13 cellular contexts compared by ENCODE assay signal in the genomic region with DNA sequence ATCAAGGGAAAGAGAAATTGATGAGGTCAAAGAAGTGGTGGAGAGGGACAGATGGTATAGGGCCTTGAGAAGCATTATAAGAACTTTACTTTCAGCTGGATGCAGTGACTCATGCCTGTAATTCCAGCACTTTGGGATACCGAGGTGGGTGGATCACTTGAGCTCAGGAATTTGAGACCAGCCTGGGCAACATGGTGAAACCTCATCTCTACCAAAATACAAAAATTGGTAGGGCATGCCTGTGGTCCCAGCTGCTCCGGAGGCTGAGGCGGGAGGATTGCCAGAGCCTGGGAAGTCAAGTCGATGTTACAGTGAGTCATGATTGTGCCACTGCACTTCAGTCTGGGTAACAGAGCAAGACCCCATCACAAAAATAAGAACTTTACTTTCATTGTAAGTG. TPM values are rescaled to one million over a fixed set of nuclear protein-coding genes. Genes with fewer than 3 reads are reported as not detected.
DNase-seq lines count a peak whose midpoint lies in the region; ATAC-seq and TF ChIP-seq lines count a peak whose summit lies in the region.
"Had no signal": no experiment of that assay in that cellular context is flagged by ENCODE, and none has a peak within 500 bp of the region (broad histone marks: within the 10 kb centered on the region; RNA-seq: fewer than 3 reads in every experiment).

No MANE protein-coding gene starts in this region.

- no peak for TF ChIP-seq CTCF in fibroblast of the aortic adventitia (IDR thresholded peaks at IDR 0.05; ENCODE audit: insufficient read depth, low read length)

- no peaks in the 10 kb centered on the region for H3K9me3 Mint-ChIP-seq in stimulated activated naive CD8-positive, alpha-beta T cell treated with anti-CD3 and anti-CD28 coated beads, Interleukin-15, Interleukin-2, amounts not matched to agents 100 ng/mL and 50 ng/mL, for 24 hours
- H3K9me3 Mint-ChIP-seq in stimulated activated naive CD8-positive, alpha-beta T cell treated with anti-CD3 and anti-CD28 coated beads, Interleukin-15, amount 100 ng/mL, for 72 hours, result no peaks in the 10 kb centered on the region
- H3K9me3 Mint-ChIP-seq in activated naive CD4-positive, alpha-beta T cell treated with anti-CD3 and anti-CD28 coated beads for 36 hours, result no peaks in the 10 kb centered on the region
- H3K9me3 Mint-ChIP-seq: activated CD4-positive, alpha-beta memory T cell treated with anti-CD3 and anti-CD28 coated beads for 36 hours; nephron progenitor cell had no signal

- no peaks in the 10 kb centered on the region for H3K27me3 Mint-ChIP-seq in stimulated activated naive CD8-positive, alpha-beta T cell treated with anti-CD3 and anti-CD28 coated beads, Interleukin-15, Interleukin-2, amounts not matched to agents 100 ng/mL and 50 ng/mL, for 24 hours
- no peaks in the 10 kb centered on the region for H3K27me3 Mint-ChIP-seq in stimulated activated naive CD8-positive, alpha-beta T cell treated with anti-CD3 and anti-CD28 coated beads, Interleukin-15, amount 100 ng/mL, for 72 hours
- no peaks in the 10 kb centered on the region for H3K27me3 Mint-ChIP-seq in activated naive CD4-positive, alpha-beta T cell treated with anti-CD3 and anti-CD28 coated beads for 36 hours (ENCODE audit: low read depth)
- H3K27me3 Mint-ChIP-seq: activated CD4-positive, alpha-beta memory T cell treated with anti-CD3 and anti-CD28 coated beads for 36 hours had no signal

- peak overlapping the region; percentile 10 for H3K27ac Mint-ChIP-seq in stimulated activated naive CD8-positive, alpha-beta T cell treated with anti-CD3 and anti-CD28 coated beads, Interleukin-15, Interleukin-2, amounts not matched to agents 100 ng/mL and 50 ng/mL, for 24 hours
- no peak overlapping the region for H3K27ac Mint-ChIP-seq in stimulated activated naive CD8-positive, alpha-beta T cell treated with anti-CD3 and anti-CD28 coated beads, Interleukin-15, amount 100 ng/mL, for 72 hours
- no peak overlapping the region for H3K27ac Mint-ChIP-seq in activated naive CD4-positive, alpha-beta T cell treated with anti-CD3 and anti-CD28 coated beads for 36 hours
- H3K27ac Mint-ChIP-seq: activated CD4-positive, alpha-beta memory T cell treated with anti-CD3 and anti-CD28 coated beads for 36 hours; nephron progenitor cell had no signal

- H3K36me3 Mint-ChIP-seq in stimulated activated naive CD8-positive, alpha-beta T cell treated with anti-CD3 and anti-CD28 coated beads, Interleukin-15, Interleukin-2, amounts not matched to agents 100 ng/mL and 50 ng/mL, for 24 hours (ENCODE audit: low read depth), result peaks cover 34% of the 10 kb centered on the region
- peaks cover 12% of the 10 kb centered on the region for H3K36me3 Mint-ChIP-seq in activated naive CD4-positive, alpha-beta T cell treated with anti-CD3 and anti-CD28 coated beads for 36 hours (ENCODE audit: low read depth)

- H3K4me3 ChIP-seq in fibroblast of the aortic adventitia (ENCODE audit: low read depth, low read length), result no peak overlapping the region

- H3K4me1 Mint-ChIP-seq in stimulated activated naive CD8-positive, alpha-beta T cell treated with anti-CD3 and anti-CD28 coated beads, Interleukin-15, Interleukin-2, amounts not matched to agents 100 ng/mL and 50 ng/mL, for 24 hours (ENCODE audit: low read depth), result peaks cover 34% of the 10 kb centered on the region
- H3K4me1 Mint-ChIP-seq in stimulated activated naive CD8-positive, alpha-beta T cell treated with anti-CD3 and anti-CD28 coated beads, Interleukin-15, amount 100 ng/mL, for 72 hours, result peaks cover 49% of the 10 kb centered on the region
- H3K4me1 Mint-ChIP-seq in activated naive CD4-positive, alpha-beta T cell treated with anti-CD3 and anti-CD28 coated beads for 36 hours (ENCODE audit: low read depth), result peaks cover 26% of the 10 kb centered on the region

- no peak for ATAC-seq in stimulated activated naive CD8-positive, alpha-beta T cell treated with anti-CD3 and anti-CD28 coated beads, Interleukin-15, amount 100 ng/mL, for 72 hours
- ATAC-seq in activated CD4-positive, CD25-positive, alpha-beta regulatory T cell treated with anti-CD3 and anti-CD28 coated beads, Interleukin-2, amount 50 U/mL, for 24 hours, result no peak
- ATAC-seq in GM21529 (IDR thresholded peaks at IDR 0.05; ENCODE audit: unreplicated experiment) (no peak), GM18873 (IDR thresholded peaks at IDR 0.05; ENCODE audit: low FRiP score, unreplicated experiment) (no peak)

- H3K4me3 Mint-ChIP-seq in stimulated activated naive CD8-positive, alpha-beta T cell treated with anti-CD3 and anti-CD28 coated beads, Interleukin-15, Interleukin-2, amounts not matched to agents 100 ng/mL and 50 ng/mL, for 24 hours, result no peak overlapping the region
- H3K4me3 Mint-ChIP-seq in stimulated activated naive CD8-positive, alpha-beta T cell treated with anti-CD3 and anti-CD28 coated beads, Interleukin-15, amount 100 ng/mL, for 72 hours, result no peak overlapping the region
- H3K4me3 Mint-ChIP-seq in activated naive CD4-positive, alpha-beta T cell treated with anti-CD3 and anti-CD28 coated beads for 36 hours, result no peak overlapping the region
- H3K4me3 Mint-ChIP-seq: activated CD4-positive, alpha-beta memory T cell treated with anti-CD3 and anti-CD28 coated beads for 36 hours; nephron progenitor cell had no signal

- CTCF ChIA-PET in activated naive CD4-positive, alpha-beta T cell treated with anti-CD3 and anti-CD28 coated beads for 36 hours (lab: Charles Lee), result no interaction called here

- intact Hi-C loops in activated naive CD4-positive, alpha-beta T cell treated with anti-CD3 and anti-CD28 coated beads for 36 hours (cut with micrococcal nuclease), result no loop called here

- no peak for DNase-seq in stimulated activated naive CD8-positive, alpha-beta T cell treated with anti-CD3 and anti-CD28 coated beads, Interleukin-15, amount 100 ng/mL, for 72 hours
- DNase-seq in SW480 (ENCODE audit: low spot score) (peak; percentile 39), fibroblast of the aortic adventitia (ENCODE audit: low read depth) (peak; percentile 84)
- DNase-seq in activated naive CD4-positive, alpha-beta T cell treated with anti-CD3 and anti-CD28 coated beads for 36 hours, result no peak
- DNase-seq: activated CD4-positive, alpha-beta memory T cell treated with anti-CD3 and anti-CD28 coated beads for 36 hours; AML-193; NCI-H1694; NCI-H774; nephron progenitor cell had no signal

RNA-seq across cellular contexts. Expression of a gene that starts 5.7 kb away (rescaled TPM):
- total RNA-seq in fibroblast of the aortic adventitia (ENCODE audit: low replicate concordance), result 161 and 206 TPM in 2 replicates
- 10 to 100 TPM; 96.2 to 98.3 TPM for total RNA-seq in activated naive CD4-positive, alpha-beta T cell treated with anti-CD3 and anti-CD28 coated beads for 36 hours

Comparison
In these comparisons a context has a peak if more than half of its experiments do, and no peak if none do; other contexts are left out.
1. DNase-seq: peak in SW480 (single experiment) and fibroblast of the aortic adventitia (single experiment); none in stimulated activated naive CD8-positive, alpha-beta T cell treated with anti-CD3 and anti-CD28 coated beads, Interleukin-15, amount 100 ng/mL, for 72 hours (0 of 2) and activated naive CD4-positive, alpha-beta T cell treated with anti-CD3 and anti-CD28 coated beads for 36 hours (single experiment).